Comparison of ENCODE assay signal across 8 cellular contexts in genomic region chr4:113684534-113685091, GRCh38.
A peak's percentile ranks its signal among the peaks of the same experiment; 100 is the strongest.
DNase-seq lines count a peak whose midpoint lies in the region; ATAC-seq and TF ChIP-seq lines count a peak whose summit lies in the region.

No MANE protein-coding gene starts in this region.

- 46 to 63% methylated on average over 2 of the region's 2 CpGs for WGBS in lower leg skin, 2 donors

- TF ChIP-seq CTCF in lower leg skin (IDR thresholded peaks at IDR 0.05) = no peak

- peak; percentile 90 for DNase-seq in DMS53 (lab: John Stamatoyannopoulos, UW)
- peak; percentile 83 for DNase-seq in LHCN-M2 (ENCODE audit: low read depth)
- peak; percentile 46 for DNase-seq in amniotic epithelial cell (ENCODE audit: low read depth)
- DNase-seq in iPS-NIHi11 (ENCODE audit: low spot score) = peak; percentile 20
- DNase-seq in stimulated activated naive CD8-positive, alpha-beta T cell treated with anti-CD3 and anti-CD28 coated beads, Interleukin-15, Interleukin-2, amounts not matched to agents 100 U/mL and 50 U/mL, for 24 hours = no peak
- no peak for DNase-seq in lower leg skin (ENCODE audit: low spot score in 2 of 2)
- no peak for DNase-seq in NCI-H2081 (lab: John Stamatoyannopoulos, UW)

- ATAC-seq in stimulated activated naive CD8-positive, alpha-beta T cell treated with anti-CD3 and anti-CD28 coated beads, Interleukin-15, Interleukin-2, amounts not matched to agents 100 U/mL and 50 U/mL, for 24 hours = peak; percentile 75
- ATAC-seq in HG03378 (IDR thresholded peaks at IDR 0.05; ENCODE audit: unreplicated experiment) = no peak

- H3K4me3 ChIP-seq in lower leg skin (ENCODE audit: low read depth, poor library complexity, severe bottlenecking) = no peak overlapping the region

- intact Hi-C loops in lower leg skin (cut with DNase I; ENCODE audit: low total_unique reads) = no loop called here

- no peak for TF ChIP-seq POLR2A in lower leg skin (IDR thresholded peaks at IDR 0.05)

Comparison
In these comparisons a context has a peak if more than half of its experiments do, and no peak if none do; other contexts are left out.
1. DNase-seq: peak in DMS53 (single experiment), LHCN-M2 (single experiment), amniotic epithelial cell (single experiment) and iPS-NIHi11 (single experiment); none in stimulated activated naive CD8-positive, alpha-beta T cell treated with anti-CD3 and anti-CD28 coated beads, Interleukin-15, Interleukin-2, amounts not matched to agents 100 U/mL and 50 U/mL, for 24 hours (single experiment), lower leg skin (0 of 2) and NCI-H2081 (0 of 2).